15 cellular contexts compared by ENCODE assay signal in genomic region chr14:55713496-55713895, GRCh38.
A peak's percentile ranks its signal among the peaks of the same experiment; 100 is the strongest.
DNase-seq lines count a peak whose midpoint lies in the region; ATAC-seq, FAIRE-seq and TF ChIP-seq lines count a peak whose summit lies in the region.
"Had no signal": no experiment of that assay in that cellular context is flagged by ENCODE, and none has a peak within 500 bp of the region (broad histone marks: within the 10 kb centered on the region; RNA-seq: fewer than 3 reads in every experiment).

No MANE protein-coding gene starts in this region.

- no peaks in the 10 kb centered on the region for H3K36me3 ChIP-seq in left lung

- TF ChIP-seq CTCF in HL-60 (IDR thresholded peaks at IDR 0.05; ENCODE audit: insufficient read depth, low read length) (no peak), NB4 (IDR thresholded peaks at IDR 0.05; ENCODE audit: low read depth, low read length) (no peak), left lung (IDR thresholded peaks at IDR 0.05) (no peak)

- no peaks in the 10 kb centered on the region for H3K27me3 ChIP-seq in HL-60 (ENCODE audit: insufficient read depth, poor library complexity, severe bottlenecking)
- H3K27me3 ChIP-seq in left lung = no peaks in the 10 kb centered on the region
- H3K27me3 ChIP-seq: BLaER1 had no signal

- FAIRE-seq in H54 (lab: Jason Lieb, UNC) = no peak

- TF ChIP-seq POLR2A in NB4 (IDR thresholded peaks at IDR 0.05; ENCODE audit: extremely low read depth, insufficient read length) = no peak
- no peak for TF ChIP-seq POLR2A in H54 (IDR thresholded peaks at IDR 0.05; ENCODE audit: low read depth, low read length)

- peak; percentile 69 to 70 for DNase-seq in HL-60 (ENCODE audit: low read depth in 1 of 2, low spot score in 1 of 2)
- DNase-seq in NB4 (ENCODE audit: low read depth) = peak; percentile 83
- DNase-seq in SKM-1 (lab: John Stamatoyannopoulos, UW; ENCODE audit: unreplicated experiment) = peak; percentile 68
- DNase-seq in left lung = no peak
- no peak for DNase-seq in T1000 (lab: John Stamatoyannopoulos, UW)
- DNase-seq in H54 (ENCODE audit: insufficient read length, low spot score) = no peak
- DNase-seq: H7, NCI-H1092 treated with DMSO at 0.1 percent for 48 hours, NCI-H187, NCI-H446, NCI-H774 had no signal

- H3K27ac ChIP-seq in HL-60 (replicated peaks) (no peak overlapping the region), left lung (no peak overlapping the region)
- H3K27ac ChIP-seq: BLaER1, RWPE1 had no signal

- no peak overlapping the region for H3K4me3 ChIP-seq in HL-60 (replicated peaks; ENCODE audit: insufficient read depth, low read length)
- H3K4me3 ChIP-seq in NB4 (ENCODE audit: low read depth, low read length) = no peak overlapping the region
- H3K4me3 ChIP-seq in left lung = no peak overlapping the region
- H3K4me3 ChIP-seq: BLaER1 had no signal

- peak; percentile 13 for ATAC-seq in left lung
- no peak for ATAC-seq in GM18870 (IDR thresholded peaks at IDR 0.05; ENCODE audit: unreplicated experiment)
- ATAC-seq in GM21447 (IDR thresholded peaks at IDR 0.05; ENCODE audit: unreplicated experiment) = no peak

- intact Hi-C loops in left lung (cut with DNase I) = no loop called here

- H3K9me3 ChIP-seq in left lung = no peaks in the 10 kb centered on the region

- no peaks in the 10 kb centered on the region for H3K4me1 ChIP-seq in left lung

Comparison
In these comparisons a context has a peak if more than half of its experiments do, and no peak if none do; other contexts are left out.
1. DNase-seq: peak in HL-60 (2 of 2), NB4 (single experiment) and SKM-1 (single experiment); none in left lung (0 of 2), T1000 (single experiment) and H54 (single experiment).